10 cellular contexts compared by ENCODE assay signal in the genomic region with DNA sequence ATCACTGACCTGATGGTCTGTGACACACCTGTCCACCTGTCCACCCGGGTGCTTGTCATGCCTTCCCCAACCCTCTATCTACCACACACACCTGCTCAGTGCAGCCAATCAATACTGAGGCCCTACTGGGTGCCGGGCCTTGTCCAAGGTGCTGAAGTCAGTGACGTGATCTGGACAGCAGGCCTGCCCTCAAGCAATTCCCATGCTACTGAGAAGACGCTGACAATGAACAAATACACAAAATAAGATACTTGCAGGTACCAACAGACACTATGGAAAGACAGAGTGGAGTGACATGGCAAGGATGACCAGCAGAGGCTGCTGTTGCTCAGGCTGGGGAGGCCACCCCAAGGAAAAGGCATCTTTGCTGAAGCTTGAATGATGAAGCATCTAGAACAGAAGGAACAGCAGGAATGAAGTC. TPM values are rescaled to one million over a fixed set of nuclear protein-coding genes. Genes with fewer than 3 reads are reported as not detected.
DNase-seq lines count a peak whose midpoint lies in the region; ATAC-seq and TF ChIP-seq lines count a peak whose summit lies in the region.
"Had no signal": no experiment of that assay in that cellular context is flagged by ENCODE, and none has a peak within 500 bp of the region (broad histone marks: within the 10 kb centered on the region; RNA-seq: fewer than 3 reads in every experiment).

No MANE protein-coding gene starts in this region.

- no peak overlapping the region for H3K27ac ChIP-seq in KMS-11
- no peak overlapping the region for H3K27ac ChIP-seq in body of pancreas
- no peak overlapping the region for H3K27ac ChIP-seq in lung (ENCODE audit: low read depth in 1 of 2, low read length in 1 of 2)

- no peaks in the 10 kb centered on the region for H3K4me1 Mint-ChIP-seq in activated naive CD8-positive, alpha-beta T cell treated with anti-CD3 and anti-CD28 coated beads, Interleukin-2, amount 50 U/mL, for 24 hours

- H3K27me3 ChIP-seq in KMS-11 (ENCODE audit: insufficient read depth, low read depth) (no peaks in the 10 kb centered on the region), body of pancreas (no peaks in the 10 kb centered on the region), lung (ENCODE audit: control insufficient read depth, insufficient read depth) (no peaks in the 10 kb centered on the region)

- ATAC-seq in body of pancreas = no peak
- ATAC-seq in lung (ENCODE audit: insufficient read depth, low FRiP score) = no peak
- ATAC-seq in activated naive CD8-positive, alpha-beta T cell treated with anti-CD3 and anti-CD28 coated beads, Interleukin-2, amount 50 U/mL, for 24 hours = no peak
- ATAC-seq in GM18517 (IDR thresholded peaks at IDR 0.05; ENCODE audit: unreplicated experiment) = no peak

- no peaks in the 10 kb centered on the region for H3K27me3 Mint-ChIP-seq in activated naive CD8-positive, alpha-beta T cell treated with anti-CD3 and anti-CD28 coated beads, Interleukin-2, amount 50 U/mL, for 24 hours

- no peak for TF ChIP-seq POLR2A in body of pancreas (IDR thresholded peaks at IDR 0.05)

- H4K20me1 ChIP-seq in KMS-11 (ENCODE audit: insufficient read depth) = no peaks in the 10 kb centered on the region

- H3K4me3 ChIP-seq in KMS-11 (IDR thresholded peaks at IDR 0.05; ENCODE audit: insufficient read depth, low read depth, low read length) (no peak overlapping the region), body of pancreas (no peak overlapping the region), lung (no peak overlapping the region)

- no peaks in the 10 kb centered on the region for H3K36me3 ChIP-seq in KMS-11 (ENCODE audit: insufficient read depth)
- H3K36me3 ChIP-seq in body of pancreas (replicated peaks in 1 of 2; ENCODE audit: insufficient read depth in 1 of 2, low read depth in 2 of 2) = no peaks in the 10 kb centered on the region
- peaks cover 5 to 46% of the 10 kb centered on the region in 2 donors for H3K36me3 ChIP-seq in lung (ENCODE audit: control insufficient read depth in 2 of 2, insufficient read depth in 2 of 2, low read length in 2 of 2)

- H3K9ac ChIP-seq in KMS-11 = no peak overlapping the region

- intact Hi-C loops in body of pancreas (cut with DNase I) = no loop called here

- no peak overlapping the region for H3K4me3 Mint-ChIP-seq in activated naive CD8-positive, alpha-beta T cell treated with anti-CD3 and anti-CD28 coated beads, Interleukin-2, amount 50 U/mL, for 24 hours

- TF ChIP-seq CTCF in KMS-11 (conservative IDR thresholded peaks at IDR 0.05; ENCODE audit: low read depth, low read length) = peak; percentile 46
- TF ChIP-seq CTCF in body of pancreas (IDR thresholded peaks at IDR 0.05) = peak; percentile 13 to 57 (median 35)
- peak; percentile 2 for TF ChIP-seq CTCF in lung (IDR thresholded peaks at IDR 0.05; ENCODE audit: control extremely low read depth, extremely low read depth)

- H3K27ac Mint-ChIP-seq in activated naive CD8-positive, alpha-beta T cell treated with anti-CD3 and anti-CD28 coated beads, Interleukin-2, amount 50 U/mL, for 24 hours = no peak overlapping the region

- no peaks in the 10 kb centered on the region for H3K79me2 ChIP-seq in KMS-11 (ENCODE audit: insufficient read depth, low read depth)

- no peaks in the 10 kb centered on the region for H3K36me3 Mint-ChIP-seq in activated naive CD8-positive, alpha-beta T cell treated with anti-CD3 and anti-CD28 coated beads, Interleukin-2, amount 50 U/mL, for 24 hours (ENCODE audit: low read depth)
- H3K36me3 Mint-ChIP-seq: naive B cell had no signal

- 56 to 72% methylated on average over 4 of the region's 4 CpGs for WGBS in body of pancreas, 2 donors
- 83 to 89% methylated on average over 4 of the region's 4 CpGs for WGBS in lung, 2 donors

- no peak overlapping the region for H2AFZ ChIP-seq in KMS-11 (ENCODE audit: low read depth)

- H3K4me1 ChIP-seq in KMS-11 (ENCODE audit: low read depth, poor library complexity, severe bottlenecking) (no peaks in the 10 kb centered on the region), body of pancreas (no peaks in the 10 kb centered on the region), lung (ENCODE audit: control insufficient read depth in 2 of 2, insufficient read depth in 2 of 2, low read length in 2 of 2) (no peaks in the 10 kb centered on the region)

- no peaks in the 10 kb centered on the region for H3K9me3 Mint-ChIP-seq in activated naive CD8-positive, alpha-beta T cell treated with anti-CD3 and anti-CD28 coated beads, Interleukin-2, amount 50 U/mL, for 24 hours
- H3K9me3 Mint-ChIP-seq: naive B cell had no signal

- H3K4me2 ChIP-seq in KMS-11 = no peak overlapping the region

- H3K9me3 ChIP-seq in body of pancreas (no peaks in the 10 kb centered on the region), lung (ENCODE audit: control insufficient read depth in 2 of 2, insufficient read depth in 1 of 2, low read length in 1 of 2) (no peaks in the 10 kb centered on the region)

- DNase-seq in DMS 273 (lab: John Stamatoyannopoulos, UW; ENCODE audit: unreplicated experiment) (peak; percentile 38), DMS 273 treated with DMSO at 0.1 percent for 48 hours (lab: John Stamatoyannopoulos, UW) (no peak), body of pancreas (peak in 2 of 4 donors; percentile 26 to 38), lung (ENCODE audit: low spot score) (no peak), foreskin melanocyte (no peak)
- DNase-seq in activated naive CD8-positive, alpha-beta T cell treated with anti-CD3 and anti-CD28 coated beads, Interleukin-2, amount 50 U/mL, for 24 hours = no peak
- DNase-seq: naive B cell had no signal

RNA-seq across cellular contexts. Expression of gene PLAAT3, which starts 21.2 kb away (rescaled TPM):
- total RNA-seq in body of pancreas (10 to 100 TPM; 22.6 to 55.0 TPM), lung (100 to 1,000 TPM in 1 of 2 donors, 10 to 100 TPM in 1; 12.7 to 124 TPM)
- 100 to 1,000 TPM in 1 of 2 donors, 10 to 100 TPM in 1; 55.5 to 232 TPM for polyA plus RNA-seq in lung

RNA-seq across cellular contexts. Expression of gene PLAAT2, which starts 29.8 kb away (rescaled TPM):
- total RNA-seq in body of pancreas = not detected
- total RNA-seq in lung = 1 to 10 TPM; 2.2 to 8.3 TPM
- 10 to 100 TPM; 21.3 to 29.8 TPM for polyA plus RNA-seq in lung
- total RNA-seq: T-helper 2 cell treated with Interferon-gamma antibody and Interleukin-4, amounts not matched to agents 100 ng/mL and 5 ng/mL, for 36 hours had no signal

RNA-seq across cellular contexts. Expression of gene PLAAT4, which starts 56.4 kb away (rescaled TPM):
- total RNA-seq in body of pancreas (10 to 100 TPM in 1 of 2 donors, 1 to 10 TPM in 1; 4.0 to 14.5 TPM), lung (100 to 1,000 TPM in 1 of 2 donors, 10 to 100 TPM in 1; 49.7 to 133 TPM)
- polyA plus RNA-seq in lung = 100 to 1,000 TPM; 163 to 336 TPM
